ENCODE assay signal across 12 cellular contexts in genomic region chr17:4195306-4195705, GRCh38. TPM values are rescaled to one million over a fixed set of nuclear protein-coding genes. Genes with fewer than 3 reads are reported as not detected.
DNase-seq lines count a peak whose midpoint lies in the region; ATAC-seq and FAIRE-seq lines count a peak whose summit lies in the region.
"Had no signal": no experiment of that assay in that cellular context is flagged by ENCODE, and none has a peak within 500 bp of the region (broad histone marks: within the 10 kb centered on the region; RNA-seq: fewer than 3 reads in every experiment).

No MANE protein-coding gene starts in this region.

- no peak for ATAC-seq in memory B cell (ENCODE audit: low read depth)
- ATAC-seq in HG03045 (IDR thresholded peaks at IDR 0.05; ENCODE audit: unreplicated experiment) = no peak

- H3K4me3 Mint-ChIP-seq in activated naive CD4-positive, alpha-beta T cell treated with anti-CD3 and anti-CD28 coated beads, Interleukin-2, amount 50 U/mL, for 24 hours = no peak overlapping the region
- no peak overlapping the region for H3K4me3 Mint-ChIP-seq in activated naive CD4-positive, alpha-beta T cell treated with anti-CD3 and anti-CD28 coated beads for 36 hours
- H3K4me3 Mint-ChIP-seq in memory B cell = no peak overlapping the region

- H3K36me3 ChIP-seq in SJCRH30 = peaks cover 11% of the 10 kb centered on the region; the same call in 1 of the 2 replicates

- no peak for FAIRE-seq in urothelium cell line (lab: Jason Lieb, UNC)
- FAIRE-seq: D721Med had no signal

- H3K27me3 Mint-ChIP-seq in activated naive CD4-positive, alpha-beta T cell treated with anti-CD3 and anti-CD28 coated beads, Interleukin-2, amount 50 U/mL, for 24 hours = no peaks in the 10 kb centered on the region
- no peaks in the 10 kb centered on the region for H3K27me3 Mint-ChIP-seq in activated naive CD4-positive, alpha-beta T cell treated with anti-CD3 and anti-CD28 coated beads for 36 hours (ENCODE audit: low read depth)
- H3K27me3 Mint-ChIP-seq in memory B cell = no peaks in the 10 kb centered on the region

- peak overlapping the region; percentile 1 for H3K27ac Mint-ChIP-seq in activated naive CD4-positive, alpha-beta T cell treated with anti-CD3 and anti-CD28 coated beads, Interleukin-2, amount 50 U/mL, for 24 hours
- no peak overlapping the region for H3K27ac Mint-ChIP-seq in activated naive CD4-positive, alpha-beta T cell treated with anti-CD3 and anti-CD28 coated beads for 36 hours
- H3K27ac Mint-ChIP-seq in memory B cell = peak overlapping the region; percentile 26

- CTCF ChIA-PET in activated naive CD4-positive, alpha-beta T cell treated with anti-CD3 and anti-CD28 coated beads for 36 hours (lab: Charles Lee) = interaction anchor here (0.6 kb wide), 1 partner anchor 721 kb away, joined by 3 read pairs; no protein-coding TSS in a partner anchor

- no peaks in the 10 kb centered on the region for H3K27me3 ChIP-seq in SJCRH30

- peaks cover 11% of the 10 kb centered on the region for H3K36me3 Mint-ChIP-seq in activated naive CD4-positive, alpha-beta T cell treated with anti-CD3 and anti-CD28 coated beads, Interleukin-2, amount 50 U/mL, for 24 hours
- H3K36me3 Mint-ChIP-seq in activated naive CD4-positive, alpha-beta T cell treated with anti-CD3 and anti-CD28 coated beads for 36 hours (ENCODE audit: low read depth) = peaks cover 24% of the 10 kb centered on the region
- peaks cover 17% of the 10 kb centered on the region for H3K36me3 Mint-ChIP-seq in memory B cell

- no peaks in the 10 kb centered on the region for H3K9me3 Mint-ChIP-seq in activated naive CD4-positive, alpha-beta T cell treated with anti-CD3 and anti-CD28 coated beads, Interleukin-2, amount 50 U/mL, for 24 hours
- H3K9me3 Mint-ChIP-seq in activated naive CD4-positive, alpha-beta T cell treated with anti-CD3 and anti-CD28 coated beads for 36 hours = no peaks in the 10 kb centered on the region
- no peaks in the 10 kb centered on the region for H3K9me3 Mint-ChIP-seq in memory B cell

- H3K9me3 ChIP-seq in SJCRH30 (replicated peaks) = no peaks in the 10 kb centered on the region

- no peak overlapping the region for H3K27ac ChIP-seq in SJCRH30
- H3K27ac ChIP-seq: parathyroid adenoma had no signal

- no peak overlapping the region for H3K4me3 ChIP-seq in SJCRH30

- DNase-seq in activated naive CD4-positive, alpha-beta T cell treated with anti-CD3 and anti-CD28 coated beads for 36 hours = no peak
- DNase-seq in amniotic epithelial cell (ENCODE audit: low read depth) (peak; percentile 90), memory B cell (ENCODE audit: low spot score in 2 of 2) (no peak), urothelium cell line (ENCODE audit: low spot score) (peak; percentile 23), SJCRH30 (no peak), NCI-H1092 (lab: John Stamatoyannopoulos, UW) (no peak)
- DNase-seq: ACHN; activated CD4-positive, alpha-beta T cell treated with anti-CD3 and anti-CD28 coated beads for 1 hour had no signal

- peaks cover 3% of the 10 kb centered on the region for H3K4me1 Mint-ChIP-seq in activated naive CD4-positive, alpha-beta T cell treated with anti-CD3 and anti-CD28 coated beads, Interleukin-2, amount 50 U/mL, for 24 hours
- no peaks in the 10 kb centered on the region for H3K4me1 Mint-ChIP-seq in activated naive CD4-positive, alpha-beta T cell treated with anti-CD3 and anti-CD28 coated beads for 36 hours (ENCODE audit: low read depth)
- H3K4me1 Mint-ChIP-seq in memory B cell = no peaks in the 10 kb centered on the region

- intact Hi-C loops in activated naive CD4-positive, alpha-beta T cell treated with anti-CD3 and anti-CD28 coated beads for 36 hours (cut with micrococcal nuclease) = no loop called here

- no peaks in the 10 kb centered on the region for H3K4me1 ChIP-seq in SJCRH30
- H3K4me1 ChIP-seq: parathyroid adenoma had no signal

RNA-seq across cellular contexts. Expression of gene CYB5D2, which starts 52.3 kb away (rescaled TPM):
- total RNA-seq in activated naive CD4-positive, alpha-beta T cell treated with anti-CD3 and anti-CD28 coated beads for 36 hours = 1 to 10 TPM; 7.2 to 8.1 TPM
- total RNA-seq in SJCRH30 (2014; rRNA removed; shearing (Covaris generic)) = 3.0 and 3.2 TPM in 2 replicates

RNA-seq across cellular contexts. Expression of gene ZZEF1, which starts 52.5 kb away (rescaled TPM):
- total RNA-seq in activated naive CD4-positive, alpha-beta T cell treated with anti-CD3 and anti-CD28 coated beads for 36 hours = 10 to 100 TPM; 35.4 to 37.2 TPM
- total RNA-seq in SJCRH30 (2014; rRNA removed; shearing (Covaris generic)) = 13.2 and 17.4 TPM in 2 replicates

Comparison
In these comparisons a context has a peak if more than half of its experiments do, and no peak if none do; other contexts are left out.
1. DNase-seq: peak in amniotic epithelial cell (single experiment) and urothelium cell line (single experiment); none in activated naive CD4-positive, alpha-beta T cell treated with anti-CD3 and anti-CD28 coated beads for 36 hours (single experiment), memory B cell (0 of 2), SJCRH30 (0 of 2) and NCI-H1092 (single experiment).